In genomic region chrX:39813631-39814246, GRCh38 we compare ENCODE assay signal across 10 cellular contexts.
DNase-seq lines count a peak whose midpoint lies in the region; ATAC-seq lines count a peak whose summit lies in the region.
"Had no signal": no experiment of that assay in that cellular context is flagged by ENCODE, and none has a peak within 500 bp of the region (broad histone marks: within the 10 kb centered on the region; RNA-seq: fewer than 3 reads in every experiment).

No MANE protein-coding gene starts in this region.

- no peak for ATAC-seq in GM21717 (IDR thresholded peaks at IDR 0.05; ENCODE audit: unreplicated experiment)
- ATAC-seq in HG03139 (IDR thresholded peaks at IDR 0.05; ENCODE audit: unreplicated experiment): no peak
- ATAC-seq: WTC11 had no signal

- DNase-seq in NCI-H2029 (lab: John Stamatoyannopoulos, UW) (peak; percentile 29), NCI-H2029 treated with DMSO at 0.1 percent for 48 hours (lab: John Stamatoyannopoulos, UW) (no peak), caudate nucleus (lab: John Stamatoyannopoulos, UW) (peak in 57 of 61 donors; percentile 1 to 79 (median 40)), medulla oblongata (ENCODE audit: extremely low spot score) (peak; percentile 51), ureter (ENCODE audit: low spot score) (peak; percentile 55)
- no peak for DNase-seq in activated CD8-positive, alpha-beta memory T cell treated with anti-CD3 and anti-CD28 coated beads, Interleukin-2, amount 50 U/mL, for 48 hours
- DNase-seq: 8988T had no signal

- no peak overlapping the region for H3K27ac ChIP-seq in caudate nucleus (ENCODE audit: low read depth, low read length)

Comparison
In these comparisons a context has a peak if more than half of its experiments do, and no peak if none do; other contexts are left out.
1. DNase-seq: peak in NCI-H2029 (single experiment), caudate nucleus (57 of 61), medulla oblongata (single experiment) and ureter (single experiment); none in NCI-H2029 treated with DMSO at 0.1 percent for 48 hours (single experiment) and activated CD8-positive, alpha-beta memory T cell treated with anti-CD3 and anti-CD28 coated beads, Interleukin-2, amount 50 U/mL, for 48 hours (single experiment).